8 cellular contexts compared by ENCODE assay signal in genomic region chr10:110865184-110865803, GRCh38. TPM values are rescaled to one million over a fixed set of nuclear protein-coding genes. Genes with fewer than 3 reads are reported as not detected.
DNase-seq lines count a peak whose midpoint lies in the region; ATAC-seq and TF ChIP-seq lines count a peak whose summit lies in the region.

No MANE protein-coding gene starts in this region.

- no peaks in the 10 kb centered on the region for H3K27me3 ChIP-seq in GM23338 (ENCODE audit: insufficient read depth)
- H3K27me3 ChIP-seq in foreskin keratinocyte = no peaks in the 10 kb centered on the region
- no peaks in the 10 kb centered on the region for H3K27me3 ChIP-seq in skeletal muscle tissue (ENCODE audit: control insufficient read depth in 3 of 3, insufficient read depth in 3 of 3, low read length in 3 of 3)

- TF ChIP-seq CTCF in GM23338 (conservative IDR thresholded peaks at IDR 0.05; ENCODE audit: low read depth in 2 of 2) (no peak), foreskin keratinocyte (conservative IDR thresholded peaks at IDR 0.05) (no peak), Calu3 (IDR thresholded peaks at IDR 0.05; ENCODE audit: unreplicated experiment) (no peak)

- H3K4me1 Mint-ChIP-seq in GM23338 (peaks cover 19% of the 10 kb centered on the region), Calu3 (ENCODE audit: low read depth, unreplicated experiment) (peaks cover 21% of the 10 kb centered on the region)

- no peak overlapping the region for H3K4me3 Mint-ChIP-seq in GM23338
- H3K4me3 Mint-ChIP-seq in Calu3 (ENCODE audit: low read depth, unreplicated experiment) = no peak overlapping the region

- no peaks in the 10 kb centered on the region for H3K79me2 ChIP-seq in GM23338 (replicated peaks; ENCODE audit: insufficient read depth)

- H3K4me1 ChIP-seq in GM23338 (ENCODE audit: insufficient read depth) (no peaks in the 10 kb centered on the region), foreskin keratinocyte (peaks cover 42% of the 10 kb centered on the region), skeletal muscle tissue (ENCODE audit: control insufficient read depth in 3 of 3, insufficient read depth in 3 of 3, low read length in 3 of 3) (peaks cover 12 to 20% (median 19%) of the 10 kb centered on the region in 3 donors)

- BruUV-seq in Calu3 (replicated peaks; lab: Mats Ljungman, UMichigan) = no TSS peak

- ATAC-seq in GM23338 = no peak
- peak; percentile 56 for ATAC-seq in foreskin keratinocyte
- ATAC-seq in GM19324 (IDR thresholded peaks at IDR 0.05; ENCODE audit: low FRiP score, unreplicated experiment) = no peak
- no peak for ATAC-seq in GM21737 (IDR thresholded peaks at IDR 0.05; ENCODE audit: unreplicated experiment)
- no peak for ATAC-seq in HG02759 (IDR thresholded peaks at IDR 0.05; ENCODE audit: unreplicated experiment)

- no peaks in the 10 kb centered on the region for H3F3A ChIP-seq in GM23338 (replicated peaks; ENCODE audit: low read depth)

- CTCF ChIA-PET in Calu3 (lab: Charles Lee) = no interaction called here

- no peak overlapping the region for H3K9ac ChIP-seq in skeletal muscle tissue (ENCODE audit: low read depth in 1 of 3, low read length in 3 of 3)

- H3K36me3 Mint-ChIP-seq in GM23338 (ENCODE audit: low read depth) (no peaks in the 10 kb centered on the region; the same call in 2 of the 3 replicates), Calu3 (ENCODE audit: insufficient read depth, unreplicated experiment) (no peaks in the 10 kb centered on the region)

- no peak overlapping the region for H3K4me2 ChIP-seq in GM23338

- intact Hi-C loops in Calu3 (cut with micrococcal nuclease; ENCODE audit: unreplicated experiment) = no loop called here

- H3K4me3 ChIP-seq in GM23338 (no peak overlapping the region), skeletal muscle tissue (ENCODE audit: low read length in 3 of 3) (no peak overlapping the region)

- H2AFZ ChIP-seq in GM23338 = peak overlapping the region; percentile 28; the same call in 1 of the 2 replicates

- no peak overlapping the region for H3K27ac ChIP-seq in GM23338 (ENCODE audit: low read depth)
- peak overlapping the region; percentile 88 for H3K27ac ChIP-seq in foreskin keratinocyte
- H3K27ac ChIP-seq in skeletal muscle tissue (ENCODE audit: low read depth, low read length) = peak overlapping the region; percentile 56

- no peaks in the 10 kb centered on the region for H3K36me3 ChIP-seq in GM23338 (ENCODE audit: insufficient read depth)
- no peaks in the 10 kb centered on the region for H3K36me3 ChIP-seq in skeletal muscle tissue (ENCODE audit: control insufficient read depth in 3 of 3, insufficient read depth in 3 of 3, low read length in 3 of 3)

- H4K20me1 ChIP-seq in GM23338 (replicated peaks; ENCODE audit: insufficient read depth) = no peaks in the 10 kb centered on the region

- H3K9me3 Mint-ChIP-seq in GM23338 (no peaks in the 10 kb centered on the region), Calu3 (ENCODE audit: low read depth, unreplicated experiment) (no peaks in the 10 kb centered on the region)

- H3K9me2 ChIP-seq in GM23338 (ENCODE audit: insufficient read depth) = no peaks in the 10 kb centered on the region

- DNase-seq in GM23338 (ENCODE audit: low spot score) (no peak), SW480 (ENCODE audit: low spot score) (peak; percentile 66), foreskin keratinocyte (peak; percentile 66 to 85), Calu3 (no peak)

- no peaks in the 10 kb centered on the region for H3K9me3 ChIP-seq in skeletal muscle tissue (ENCODE audit: control insufficient read depth in 3 of 3, low read length in 3 of 3)

- H3K27me3 Mint-ChIP-seq in GM23338 (ENCODE audit: insufficient read depth, low read depth, poor library complexity) (peaks cover 5% of the 10 kb centered on the region), Calu3 (ENCODE audit: unreplicated experiment) (no peaks in the 10 kb centered on the region)

- no peak overlapping the region for H3K27ac Mint-ChIP-seq in GM23338
- H3K27ac Mint-ChIP-seq in Calu3 (ENCODE audit: unreplicated experiment) = no peak overlapping the region

TF ChIP-seq in GM23338, 12 proteins besides CTCF, POLR2A, EP300 and RAD21:
- no peak for TF ChIP-seq NANOG (IDR thresholded peaks at IDR 0.05; ENCODE audit: borderline replicate concordance)
- no peak for TF ChIP-seq POLR2AphosphoS5 (IDR thresholded peaks at IDR 0.05; ENCODE audit: low read depth)
- TF ChIP-seq ZNF331 (CRISPR knock-in tag; IDR thresholded peaks at IDR 0.05; ENCODE audit: low read depth) = no peak
- no peak for TF ChIP-seq JUNB (IDR thresholded peaks at IDR 0.05; ENCODE audit: unreplicated experiment)
- TF ChIP-seq ZNF114 (CRISPR knock-in tag; IDR thresholded peaks at IDR 0.05) = no peak
TF ChIP-seq in GM23338: peak in this region for 0.

RNA-seq across cellular contexts. Expression of gene PDCD4, which starts 6.4 kb away (rescaled TPM):
- 9.2 and 10.1 TPM in 2 replicates for total RNA-seq in GM23338 (2014; rRNA removed; shearing (Covaris generic))
- polyA plus RNA-seq in GM23338 (2016; fragmentation: Nextera tagmentation; extraction: Ambion mirVana) (13.7 and 18.0 TPM in 2 replicates), foreskin keratinocyte (39.8 and 43.8 TPM in 2 replicates)
- total RNA-seq in foreskin keratinocyte (48.2 and 59.2 TPM in 2 replicates), skeletal muscle tissue (90.3 TPM), Calu3 (2022) (17.8 and 26.1 TPM in 2 replicates)

RNA-seq across cellular contexts. Expression of gene BBIP1, which starts 53.7 kb away (rescaled TPM):
- total RNA-seq in GM23338 (2014; rRNA removed; shearing (Covaris generic)) = 14.8 and 20.6 TPM in 2 replicates
- polyA plus RNA-seq in GM23338 (2016; fragmentation: Nextera tagmentation; extraction: Ambion mirVana) (50.6 and 56.5 TPM in 2 replicates), foreskin keratinocyte (22.8 and 23.5 TPM in 2 replicates)
- total RNA-seq in foreskin keratinocyte (20.7 and 22.5 TPM in 2 replicates), skeletal muscle tissue (6.3 TPM), Calu3 (2022) (14.8 and 15.8 TPM in 2 replicates)

RNA-seq across cellular contexts. Expression of gene SHOC2, which starts 54.1 kb away (rescaled TPM):
- total RNA-seq in GM23338 (2014; rRNA removed; shearing (Covaris generic)) = 23.3 and 30.6 TPM in 2 replicates
- polyA plus RNA-seq in GM23338 (2016; fragmentation: Nextera tagmentation; extraction: Ambion mirVana) (29.9 and 33.3 TPM in 2 replicates), foreskin keratinocyte (9.4 and 10.9 TPM in 2 replicates)
- total RNA-seq in foreskin keratinocyte (29.0 and 30.5 TPM in 2 replicates), skeletal muscle tissue (47.5 TPM), Calu3 (2022) (29.9 and 33.5 TPM in 2 replicates)

Comparison
In these comparisons a context has a peak if more than half of its experiments do, and no peak if none do; other contexts are left out.
1. DNase-seq: peak in SW480 (single experiment) and foreskin keratinocyte (2 of 2); none in GM23338 (single experiment) and Calu3 (single experiment).